In genomic region chr4:26813698-26814097, GRCh38 we compare ENCODE assay signal across 21 cellular contexts. TPM values are rescaled to one million over a fixed set of nuclear protein-coding genes. Genes with fewer than 3 reads are reported as not detected.
A peak's percentile ranks its signal among the peaks of the same experiment; 100 is the strongest.
DNase-seq lines count a peak whose midpoint lies in the region; ATAC-seq, FAIRE-seq and TF ChIP-seq lines count a peak whose summit lies in the region.
"Had no signal": no experiment of that assay in that cellular context is flagged by ENCODE, and none has a peak within 500 bp of the region (broad histone marks: within the 10 kb centered on the region; RNA-seq: fewer than 3 reads in every experiment).

No MANE protein-coding gene starts in this region.

- ATAC-seq in Right ventricle myocardium superior (ENCODE audit: poor library complexity), result peak; percentile 28
- ATAC-seq in lung (ENCODE audit: insufficient read depth, low FRiP score), result no peak
- no peak for ATAC-seq in GM18861 (IDR thresholded peaks at IDR 0.05; ENCODE audit: unreplicated experiment)
- ATAC-seq: GM12878, HCT116 had no signal

- H3K27ac ChIP-seq in right atrium auricular region (no peak overlapping the region), lung (ENCODE audit: low read depth in 1 of 2, low read length in 1 of 2) (peak overlapping the region; percentile 10 to 67), stomach (no peak overlapping the region)
- H3K27ac ChIP-seq: Peyer's patch had no signal

- H3K4me3 ChIP-seq in right atrium auricular region, result no peak overlapping the region
- no peak overlapping the region for H3K4me3 ChIP-seq in lung
- H3K4me3 ChIP-seq in stomach, result no peak overlapping the region
- H3K4me3 ChIP-seq: GM12878, Peyer's patch had no signal

- H3K36me3 ChIP-seq in right atrium auricular region, result no peaks in the 10 kb centered on the region
- no peaks in the 10 kb centered on the region for H3K36me3 ChIP-seq in lung (ENCODE audit: control insufficient read depth in 2 of 2, insufficient read depth in 2 of 2, low read length in 2 of 2)
- H3K36me3 ChIP-seq in stomach, result no peaks in the 10 kb centered on the region
- H3K36me3 ChIP-seq: Peyer's patch had no signal

- no peak for TF ChIP-seq EP300 in stomach (IDR thresholded peaks at IDR 0.05)

- H3K9me3 ChIP-seq in right atrium auricular region (no peaks in the 10 kb centered on the region), lung (ENCODE audit: control insufficient read depth in 2 of 2, insufficient read depth in 1 of 2, low read length in 1 of 2) (peaks cover 0 to 2% of the 10 kb centered on the region in 2 donors), stomach (no peaks in the 10 kb centered on the region)
- H3K9me3 ChIP-seq: Peyer's patch had no signal

- TF ChIP-seq CTCF in right atrium auricular region (IDR thresholded peaks at IDR 0.05) (no peak), lung (IDR thresholded peaks at IDR 0.05; ENCODE audit: control extremely low read depth, extremely low read depth) (no peak), stomach (IDR thresholded peaks at IDR 0.05) (no peak)

- intact Hi-C loops in Right ventricle myocardium superior (cut with DNase I) (no loop called here), stomach (cut with DNase I; ENCODE audit: low total_unique reads) (no loop called here)

- TF ChIP-seq POLR2A in stomach (IDR thresholded peaks at IDR 0.05), result no peak

- H3K4me1 ChIP-seq in right atrium auricular region (peaks cover 0 to 13% of the 10 kb centered on the region in 2 donors), lung (ENCODE audit: control insufficient read depth in 2 of 2, insufficient read depth in 2 of 2, low read length in 2 of 2) (peaks cover 4 to 5% of the 10 kb centered on the region in 2 donors), stomach (no peaks in the 10 kb centered on the region)
- H3K4me1 ChIP-seq: Peyer's patch had no signal

- FAIRE-seq in GM19239 (lab: Jason Lieb, UNC), result no peak
- FAIRE-seq: A204.1, GM12878, GM18507, HTR-8/SVneo had no signal

- H3K27me3 ChIP-seq in right atrium auricular region (no peaks in the 10 kb centered on the region), lung (ENCODE audit: control insufficient read depth, insufficient read depth) (no peaks in the 10 kb centered on the region), stomach (no peaks in the 10 kb centered on the region)
- H3K27me3 ChIP-seq: Peyer's patch had no signal

- WGBS in lung, 2 donors, result 67 to 78% methylated on average over 8 of the region's 8 CpGs
- 76 to 90% (median 84%) methylated on average over 7 to 8 of the region's 8 CpGs for WGBS in stomach, 5 donors

- DNase-seq in Right ventricle myocardium superior (no peak), right atrium auricular region (ENCODE audit: low spot score) (no peak), cerebellum (ENCODE audit: low spot score) (peak; percentile 44), lung (ENCODE audit: low spot score) (no peak), stomach (no peak), NCI-H345 treated with DMSO at 0.1 percent for 48 hours (lab: John Stamatoyannopoulos, UW; ENCODE audit: unreplicated experiment) (no peak), GM19239 (ENCODE audit: insufficient read length, low spot score) (no peak)
- DNase-seq: Calu3; CD4-positive, CD25-positive, alpha-beta regulatory T cell; KG1; NCI-H1048; NCI-H2171; NCI-H510A treated with DMSO at 0.1 percent for 48 hours; Peyer's patch; SIG-M5 had no signal

RNA-seq across cellular contexts. Expression of gene STIM2, which starts 46.9 kb away (rescaled TPM):
- 9.7 TPM for total RNA-seq in Right ventricle myocardium superior
- 10 to 100 TPM in 1 of 2 donors, 1 to 10 TPM in 1; 9.2 to 10.5 TPM for total RNA-seq in right atrium auricular region
- total RNA-seq in cerebellum, result 33.1 TPM
- total RNA-seq in lung, result 10 to 100 TPM; 35.2 to 35.5 TPM
- 10 to 100 TPM; 12.7 to 16.7 TPM for polyA plus RNA-seq in lung
- 10 to 100 TPM; 19.8 to 32.7 (median 28.1) TPM for total RNA-seq in stomach
- 1 to 10 TPM; 4.4 to 8.9 (median 6.4) TPM for polyA plus RNA-seq in stomach

Comparison
In these comparisons a context has a peak if more than half of its experiments do, and no peak if none do; other contexts are left out.
1. H3K27ac ChIP-seq: peak in lung (2 of 2); none in right atrium auricular region (0 of 2) and stomach (0 of 5).